In genomic region chr10:47438857-47439474, GRCh38 we compare ENCODE assay signal across 8 cellular contexts. TPM values are rescaled to one million over a fixed set of nuclear protein-coding genes. Genes with fewer than 3 reads are reported as not detected.
DNase-seq lines count a peak whose midpoint lies in the region; ATAC-seq and TF ChIP-seq lines count a peak whose summit lies in the region.

No MANE protein-coding gene starts in this region.

- H3K9me3 Mint-ChIP-seq in progenitor cell of endocrine pancreas (ENCODE audit: low read depth), result peaks cover 10% of the 10 kb centered on the region

- no peak overlapping the region for H3K4me3 Mint-ChIP-seq in progenitor cell of endocrine pancreas (ENCODE audit: low read depth)

- H3K27ac Mint-ChIP-seq in progenitor cell of endocrine pancreas, result no peak overlapping the region

- peaks cover 2% of the 10 kb centered on the region for H3K36me3 Mint-ChIP-seq in progenitor cell of endocrine pancreas (ENCODE audit: insufficient read depth)

- no peak for ATAC-seq in HG03521 (IDR thresholded peaks at IDR 0.05; ENCODE audit: unreplicated experiment)
- no peak for ATAC-seq in GM21786 (IDR thresholded peaks at IDR 0.05; ENCODE audit: unreplicated experiment)
- ATAC-seq in HG02798 (IDR thresholded peaks at IDR 0.05; ENCODE audit: poor library complexity, unreplicated experiment), result no peak

- TF ChIP-seq CTCF in progenitor cell of endocrine pancreas (IDR thresholded peaks at IDR 0.05; ENCODE audit: unreplicated experiment), result peak; percentile 62

- H3K4me1 Mint-ChIP-seq in progenitor cell of endocrine pancreas (ENCODE audit: low read depth), result no peaks in the 10 kb centered on the region

- DNase-seq in A172 (ENCODE audit: low spot score) (peak; percentile 69), H4 (ENCODE audit: low spot score) (peak; percentile 61), OCI-M1 (lab: John Stamatoyannopoulos, UW) (peak; percentile 48), fibroblast of gingiva (ENCODE audit: low read depth) (peak; percentile 63), progenitor cell of endocrine pancreas (ENCODE audit: low spot score, unreplicated experiment) (no peak)

- H3K27me3 Mint-ChIP-seq in progenitor cell of endocrine pancreas, result peaks cover 16% of the 10 kb centered on the region

RNA-seq across cellular contexts. Expression of gene ANXA8, which starts 44.9 kb away (rescaled TPM):
- 45.4 and 54.3 TPM in 2 replicates for total RNA-seq in A172 (2014; rRNA removed; shearing (Covaris generic))
- total RNA-seq in H4 (2014; rRNA removed; shearing (Covaris generic)), result 0.17 and 0.55 TPM in 2 replicates
- not detected in 2 replicates for total RNA-seq in progenitor cell of endocrine pancreas

RNA-seq across cellular contexts. Expression of gene FAM25G, which starts 52.5 kb away (rescaled TPM):
- total RNA-seq in A172 (2014; rRNA removed; shearing (Covaris generic)), result not detected in 2 replicates
- not detected in 2 replicates for total RNA-seq in H4 (2014; rRNA removed; shearing (Covaris generic))
- total RNA-seq in progenitor cell of endocrine pancreas, result not detected in 2 replicates

RNA-seq across cellular contexts. Expression of gene ZNF488, which starts 54.9 kb away (rescaled TPM):
- 2.6 and 3.6 TPM in 2 replicates for total RNA-seq in A172 (2014; rRNA removed; shearing (Covaris generic))
- total RNA-seq in H4 (2014; rRNA removed; shearing (Covaris generic)), result 0.53 and 1.0 TPM in 2 replicates
- 1.0 and 1.4 TPM in 2 replicates for total RNA-seq in progenitor cell of endocrine pancreas

Comparison
In these comparisons a context has a peak if more than half of its experiments do, and no peak if none do; other contexts are left out.
1. RNA of gene ANXA8, which starts 44.9 kb away (total RNA-seq): 45.4 to 54.3 TPM in A172; 0.17 to 0.55 TPM in H4 and not detected in progenitor cell of endocrine pancreas; every median in the first group is over 10 times any median in the second.